In the genomic region with DNA sequence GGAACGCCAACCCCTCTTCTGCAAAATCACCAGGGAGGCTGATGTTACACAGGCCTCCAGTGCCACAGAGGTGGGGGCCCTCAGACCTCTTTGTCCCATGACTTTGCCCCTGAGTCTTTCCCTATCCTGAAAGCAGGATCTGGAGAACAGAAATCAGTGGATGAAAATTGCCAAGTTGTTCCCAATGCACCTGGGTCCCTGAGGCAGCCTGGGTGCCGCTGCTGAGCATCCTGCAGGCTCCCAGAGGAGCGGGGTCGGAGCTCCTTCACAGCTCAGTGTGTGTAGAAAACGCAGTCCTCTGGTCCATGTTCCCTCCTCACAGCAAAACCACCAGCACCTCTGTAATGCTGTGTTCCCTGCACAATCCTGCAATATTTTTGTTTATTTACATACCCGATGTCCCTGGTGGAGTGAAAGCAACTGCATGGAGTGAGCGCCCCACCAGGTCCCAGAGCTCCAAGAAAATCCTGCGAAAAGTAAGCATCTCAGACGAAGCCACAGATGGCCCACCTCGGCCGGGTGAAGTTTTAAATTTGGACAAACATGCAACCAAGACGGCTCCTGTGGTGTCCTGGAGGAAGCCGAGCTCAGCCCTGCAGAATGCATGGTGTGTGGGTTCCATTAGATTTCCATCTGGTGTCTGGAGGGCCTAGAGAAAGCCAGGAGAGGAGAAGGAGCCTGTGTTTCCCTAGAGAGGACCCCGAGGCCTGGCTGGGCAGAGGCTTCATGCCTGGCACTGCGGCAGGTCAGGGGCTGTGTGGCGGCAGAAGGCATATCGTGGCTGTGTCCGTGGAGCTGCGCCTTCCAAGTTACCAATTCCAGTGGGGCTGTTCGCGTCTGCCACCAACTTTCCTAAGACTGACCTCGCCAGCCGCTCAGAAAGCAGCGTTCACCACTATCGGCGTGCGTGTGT, we compare ENCODE assay signal across 28 cellular contexts.
"Had no signal": no experiment of that assay in that cellular context is flagged by ENCODE, and none has a peak within 500 bp of the region (broad histone marks: within the 10 kb centered on the region; RNA-seq: fewer than 3 reads in every experiment).

No MANE protein-coding gene starts in this region.

- H3K36me3 ChIP-seq: left ventricle myocardium inferior, tibial nerve, uterus had no signal

- H2AFZ ChIP-seq: hepatocyte had no signal

- H3K9me3 ChIP-seq: body of pancreas, left ventricle myocardium inferior, tibial nerve, uterus had no signal

- H3K36me3 Mint-ChIP-seq: activated CD8-positive, alpha-beta memory T cell treated with anti-CD3 and anti-CD28 coated beads, Interleukin-2, amount 10 ng/mL, durations not matched to agents 7 days and 5 days; activated naive CD4-positive, alpha-beta T cell treated with anti-CD3 and anti-CD28 coated beads, Interleukin-2, amount 50 U/mL, for 24 hours; mesothelial cell of epicardium; naive thymus-derived CD8-positive, alpha-beta T cell had no signal

- H3K4me2 ChIP-seq: hepatocyte had no signal

- H3K27ac Mint-ChIP-seq: activated CD8-positive, alpha-beta memory T cell treated with anti-CD3 and anti-CD28 coated beads, Interleukin-2, amount 10 ng/mL, durations not matched to agents 7 days and 5 days; activated CD8-positive, alpha-beta T cell treated with anti-CD3 and anti-CD28 coated beads for 36 hours; activated naive CD4-positive, alpha-beta T cell treated with anti-CD3 and anti-CD28 coated beads, Interleukin-2, amount 50 U/mL, for 24 hours; activated T-helper 1 cell treated with anti-CD3 and anti-CD28 coated beads, Interleukin-12 subunit alpha, Interleukin-12 subunit beta, Interleukin-2, Interleukin-4 antibody, amounts not matched to agents 30 ng/mL and 10 ng/mL and 1 ng/mL, durations not matched to agents 14 hours and 24 hours and 36 hours; dendritic cell treated with granulocyte-macrophage colony-stimulating factor and Interleukin-4, amounts not matched to agents 40 ng/mL and 50 ng/mL, for 4 days; mesothelial cell of epicardium; progenitor cell of endocrine pancreas; stimulated activated naive CD8-positive, alpha-beta T cell treated with anti-CD3 and anti-CD28 coated beads, Interleukin-15, Interleukin-2, amounts not matched to agents 100 ng/mL and 50 ng/mL, for 24 hours had no signal

- H3K9me3 Mint-ChIP-seq: activated CD8-positive, alpha-beta T cell treated with anti-CD3 and anti-CD28 coated beads for 36 hours; activated naive CD4-positive, alpha-beta T cell treated with anti-CD3 and anti-CD28 coated beads, Interleukin-2, amount 50 U/mL, for 24 hours; activated T-helper 1 cell treated with anti-CD3 and anti-CD28 coated beads, Interleukin-12 subunit alpha, Interleukin-12 subunit beta, Interleukin-2, Interleukin-4 antibody, amounts not matched to agents 30 ng/mL and 10 ng/mL and 1 ng/mL, durations not matched to agents 14 hours and 24 hours and 36 hours; dendritic cell treated with granulocyte-macrophage colony-stimulating factor and Interleukin-4, amounts not matched to agents 40 ng/mL and 50 ng/mL, for 4 days; mesothelial cell of epicardium; stimulated activated naive CD8-positive, alpha-beta T cell treated with anti-CD3 and anti-CD28 coated beads, Interleukin-15, Interleukin-2, amounts not matched to agents 100 ng/mL and 50 ng/mL, for 24 hours had no signal

- H3K4me1 ChIP-seq: body of pancreas, left ventricle myocardium inferior, uterus had no signal

- H3K27me3 ChIP-seq: body of pancreas, tibial nerve, uterus had no signal

- DNase-seq: activated CD4-positive, alpha-beta T cell treated with anti-CD3 and anti-CD28 coated beads for 48 hours; activated CD8-positive, alpha-beta memory T cell treated with anti-CD3 and anti-CD28 coated beads, Interleukin-2, amount 10 ng/mL, durations not matched to agents 7 days and 5 days; activated CD8-positive, alpha-beta T cell treated with anti-CD3 and anti-CD28 coated beads for 36 hours; activated gamma-delta T cell; activated T-cell treated with anti-CD3 and anti-CD28 coated beads for 4 hours; anterior cingulate cortex; body of pancreas; caudate nucleus; effector memory CD4-positive, alpha-beta T cell; foreskin melanocyte; kidney glomerular epithelial cell; left ventricle myocardium inferior; naive thymus-derived CD8-positive, alpha-beta T cell; retina; stimulated activated CD4-positive, alpha-beta T cell treated with anti-CD3 and anti-CD28 coated beads, Interleukin-4, amount 100 ng/mL, for 4 hours; T-helper 9 cell; uterus had no signal

- H3K4me3 Mint-ChIP-seq: activated CD8-positive, alpha-beta memory T cell treated with anti-CD3 and anti-CD28 coated beads, Interleukin-2, amount 10 ng/mL, durations not matched to agents 7 days and 5 days; activated CD8-positive, alpha-beta T cell treated with anti-CD3 and anti-CD28 coated beads for 36 hours; activated naive CD4-positive, alpha-beta T cell treated with anti-CD3 and anti-CD28 coated beads, Interleukin-2, amount 50 U/mL, for 24 hours; activated T-helper 1 cell treated with anti-CD3 and anti-CD28 coated beads, Interleukin-12 subunit alpha, Interleukin-12 subunit beta, Interleukin-2, Interleukin-4 antibody, amounts not matched to agents 30 ng/mL and 10 ng/mL and 1 ng/mL, durations not matched to agents 14 hours and 24 hours and 36 hours; dendritic cell treated with granulocyte-macrophage colony-stimulating factor and Interleukin-4, amounts not matched to agents 40 ng/mL and 50 ng/mL, for 4 days; mesothelial cell of epicardium; naive thymus-derived CD8-positive, alpha-beta T cell; stimulated activated naive CD8-positive, alpha-beta T cell treated with anti-CD3 and anti-CD28 coated beads, Interleukin-15, Interleukin-2, amounts not matched to agents 100 ng/mL and 50 ng/mL, for 24 hours; WTC11 had no signal

- H3K27ac ChIP-seq: body of pancreas, hepatocyte, left ventricle myocardium inferior, tibial nerve had no signal

- H3K79me2 ChIP-seq: hepatocyte had no signal

- H3K4me3 ChIP-seq: body of pancreas, hepatocyte, left ventricle myocardium inferior, tibial nerve, uterus had no signal

- FAIRE-seq: endothelial cell of umbilical vein had no signal

- H3K4me1 Mint-ChIP-seq: activated CD8-positive, alpha-beta memory T cell treated with anti-CD3 and anti-CD28 coated beads, Interleukin-2, amount 10 ng/mL, durations not matched to agents 7 days and 5 days had no signal

- ATAC-seq: activated CD8-positive, alpha-beta memory T cell treated with anti-CD3 and anti-CD28 coated beads, Interleukin-2, amount 10 ng/mL, durations not matched to agents 7 days and 5 days; activated CD8-positive, alpha-beta T cell treated with anti-CD3 and anti-CD28 coated beads for 36 hours; body of pancreas; esophagus mucosa; naive thymus-derived CD8-positive, alpha-beta T cell; WTC11 had no signal
